Comparison of ENCODE assay signal across 17 cellular contexts in genomic region chr5:78113689-78114088, GRCh38.
DNase-seq lines count a peak whose midpoint lies in the region; ATAC-seq and TF ChIP-seq lines count a peak whose summit lies in the region.
"Had no signal": no experiment of that assay in that cellular context is flagged by ENCODE, and none has a peak within 500 bp of the region (broad histone marks: within the 10 kb centered on the region; RNA-seq: fewer than 3 reads in every experiment).

No MANE protein-coding gene starts in this region.

- H3K27ac Mint-ChIP-seq in MCF 10A (ENCODE audit: low read depth, unreplicated experiment) = peak overlapping the region; percentile 55
- peak overlapping the region; percentile 15 for H3K27ac Mint-ChIP-seq in dendritic cell treated with granulocyte-macrophage colony-stimulating factor and Interleukin-4, amounts not matched to agents 40 ng/mL and 50 ng/mL, for 4 days
- H3K27ac Mint-ChIP-seq in stimulated activated naive CD8-positive, alpha-beta T cell treated with anti-CD3 and anti-CD28 coated beads, Interleukin-15, amount 100 ng/mL, for 72 hours = peak overlapping the region; percentile 2 to 30
- peak overlapping the region in 1 of 2 donors; percentile 6 for H3K27ac Mint-ChIP-seq in natural killer cell treated with Interleukin-12 subunit alpha and Interleukin-12 subunit beta and Interleukin-15 and Interleukin-18, amount 100 ng/mL, for 72 hours
- H3K27ac Mint-ChIP-seq: type B pancreatic cell had no signal

- H4K20me1 ChIP-seq in smooth muscle cell (ENCODE audit: low read depth) = no peaks in the 10 kb centered on the region

- no peak overlapping the region for H3K9ac ChIP-seq in smooth muscle cell (ENCODE audit: low read depth)

- no peaks in the 10 kb centered on the region for H3K4me1 Mint-ChIP-seq in MCF 10A (ENCODE audit: insufficient read depth, unreplicated experiment)
- peaks cover 13% of the 10 kb centered on the region for H3K4me1 Mint-ChIP-seq in dendritic cell treated with granulocyte-macrophage colony-stimulating factor and Interleukin-4, amounts not matched to agents 40 ng/mL and 50 ng/mL, for 4 days (ENCODE audit: low read depth)
- H3K4me1 Mint-ChIP-seq in stimulated activated naive CD8-positive, alpha-beta T cell treated with anti-CD3 and anti-CD28 coated beads, Interleukin-15, amount 100 ng/mL, for 72 hours = no peaks in the 10 kb centered on the region
- H3K4me1 Mint-ChIP-seq in natural killer cell treated with Interleukin-12 subunit alpha and Interleukin-12 subunit beta and Interleukin-15 and Interleukin-18, amount 100 ng/mL, for 72 hours (ENCODE audit: low read depth in 2 of 2) = peaks cover 0 to 4% of the 10 kb centered on the region in 2 donors

- H3K4me2 ChIP-seq in smooth muscle cell = no peak overlapping the region

- H3K79me2 ChIP-seq in smooth muscle cell (ENCODE audit: low read depth) = no peaks in the 10 kb centered on the region

- no TSS peak for BruUV-seq in MCF 10A (replicated peaks; lab: Mats Ljungman, UMichigan)

- no peak overlapping the region for H3K4me3 ChIP-seq in breast epithelium
- H3K4me3 ChIP-seq in smooth muscle cell = no peak overlapping the region

- H3K9me3 Mint-ChIP-seq in MCF 10A (ENCODE audit: unreplicated experiment) = no peaks in the 10 kb centered on the region
- H3K9me3 Mint-ChIP-seq in dendritic cell treated with granulocyte-macrophage colony-stimulating factor and Interleukin-4, amounts not matched to agents 40 ng/mL and 50 ng/mL, for 4 days = no peaks in the 10 kb centered on the region
- no peaks in the 10 kb centered on the region for H3K9me3 Mint-ChIP-seq in stimulated activated naive CD8-positive, alpha-beta T cell treated with anti-CD3 and anti-CD28 coated beads, Interleukin-15, amount 100 ng/mL, for 72 hours
- H3K9me3 Mint-ChIP-seq in natural killer cell treated with Interleukin-12 subunit alpha and Interleukin-12 subunit beta and Interleukin-15 and Interleukin-18, amount 100 ng/mL, for 72 hours = no peaks in the 10 kb centered on the region
- H3K9me3 Mint-ChIP-seq: mesothelial cell of epicardium, type B pancreatic cell had no signal

- TF ChIP-seq CTCF in MCF 10A (IDR thresholded peaks at IDR 0.05; ENCODE audit: unreplicated experiment) (no peak), breast epithelium (IDR thresholded peaks at IDR 0.05) (no peak), smooth muscle cell (IDR thresholded peaks at IDR 0.05; ENCODE audit: borderline replicate concordance, insufficient read depth, poor library complexity, severe bottlenecking) (no peak)

- no peak for DNase-seq in MCF 10A (ENCODE audit: unreplicated experiment)
- DNase-seq in breast epithelium (ENCODE audit: low spot score in 2 of 2) = no peak
- DNase-seq in NAMALWA (ENCODE audit: low spot score) = peak; percentile 84
- no peak for DNase-seq in stimulated activated naive CD8-positive, alpha-beta T cell treated with anti-CD3 and anti-CD28 coated beads, Interleukin-15, amount 100 ng/mL, for 72 hours
- DNase-seq in smooth muscle cell (lab: John Stamatoyannopoulos, UW; ENCODE audit: unreplicated experiment) = no peak
- no peak for DNase-seq in mesenteric fat pad (ENCODE audit: low spot score)
- DNase-seq in natural killer cell treated with Interleukin-12 subunit alpha and Interleukin-12 subunit beta and Interleukin-15 and Interleukin-18, amount 100 ng/mL, for 72 hours (ENCODE audit: low spot score) = no peak
- DNase-seq: activated CD4-positive, CD25-positive, alpha-beta regulatory T cell; activated naive CD4-positive, alpha-beta T cell treated with Interleukin-2 at 50 U/mL for 16 hours; brain microvascular endothelial cell; DND-41; NCI-H510A; stimulated activated CD4-positive, alpha-beta T cell treated with anti-CD3 and anti-CD28 coated beads, Interleukin-4, amount 100 ng/mL, for 4 hours had no signal

- CTCF ChIA-PET in MCF 10A (lab: Yijun Ruan, JAX) = interaction anchor here (0.6 kb wide), 1 partner anchor 970 kb away, joined by 3 read pairs; no protein-coding TSS in a partner anchor

- H3K36me3 ChIP-seq in breast epithelium (no peaks in the 10 kb centered on the region), smooth muscle cell (ENCODE audit: low read depth) (peaks cover 13% of the 10 kb centered on the region)

- WGBS in smooth muscle cell (ENCODE audit: low lambda C conversion rate) = 92% methylated on average over 3 of the region's 3 CpGs

- no peaks in the 10 kb centered on the region for H3K9me3 ChIP-seq in breast epithelium
- H3K9me3 ChIP-seq in smooth muscle cell (replicated peaks; ENCODE audit: low read depth) = no peaks in the 10 kb centered on the region

- H3K27ac ChIP-seq in breast epithelium (no peak overlapping the region), smooth muscle cell (ENCODE audit: low read depth) (no peak overlapping the region)
- H3K27ac ChIP-seq: brain microvascular endothelial cell, C4-2B had no signal

- intact Hi-C loops in MCF 10A (cut with micrococcal nuclease) = no loop called here
- intact Hi-C loops in breast epithelium (cut with DNase I; ENCODE audit: low total_unique reads) = no loop called here
- intact Hi-C loops in dendritic cell treated with granulocyte-macrophage colony-stimulating factor and Interleukin-4, amounts not matched to agents 40 ng/mL and 50 ng/mL, for 4 days (cut with micrococcal nuclease) = no loop called here

- H3K36me3 Mint-ChIP-seq in MCF 10A (ENCODE audit: insufficient read depth, unreplicated experiment) = peaks cover 36% of the 10 kb centered on the region
- H3K36me3 Mint-ChIP-seq in dendritic cell treated with granulocyte-macrophage colony-stimulating factor and Interleukin-4, amounts not matched to agents 40 ng/mL and 50 ng/mL, for 4 days (ENCODE audit: low read depth) = peaks cover 42% of the 10 kb centered on the region
- peaks cover 13% of the 10 kb centered on the region for H3K36me3 Mint-ChIP-seq in natural killer cell treated with Interleukin-12 subunit alpha and Interleukin-12 subunit beta and Interleukin-15 and Interleukin-18, amount 100 ng/mL, for 72 hours

- no peak for TF ChIP-seq POLR2A in breast epithelium (IDR thresholded peaks at IDR 0.05)

- no peaks in the 10 kb centered on the region for H3F3A ChIP-seq in smooth muscle cell (ENCODE audit: low read depth)

- no peak for ATAC-seq in stimulated activated naive CD8-positive, alpha-beta T cell treated with anti-CD3 and anti-CD28 coated beads, Interleukin-15, amount 100 ng/mL, for 72 hours
- no peak for ATAC-seq in natural killer cell treated with Interleukin-12 subunit alpha and Interleukin-12 subunit beta and Interleukin-15 and Interleukin-18, amount 100 ng/mL, for 72 hours

- H3K27me3 ChIP-seq in breast epithelium (no peaks in the 10 kb centered on the region), smooth muscle cell (ENCODE audit: low read depth) (no peaks in the 10 kb centered on the region)
- H3K27me3 ChIP-seq: brain microvascular endothelial cell had no signal

- H3K4me3 Mint-ChIP-seq in MCF 10A (ENCODE audit: unreplicated experiment) = no peak overlapping the region
- no peak overlapping the region for H3K4me3 Mint-ChIP-seq in dendritic cell treated with granulocyte-macrophage colony-stimulating factor and Interleukin-4, amounts not matched to agents 40 ng/mL and 50 ng/mL, for 4 days
- H3K4me3 Mint-ChIP-seq in stimulated activated naive CD8-positive, alpha-beta T cell treated with anti-CD3 and anti-CD28 coated beads, Interleukin-15, amount 100 ng/mL, for 72 hours = no peak overlapping the region
- H3K4me3 Mint-ChIP-seq in natural killer cell treated with Interleukin-12 subunit alpha and Interleukin-12 subunit beta and Interleukin-15 and Interleukin-18, amount 100 ng/mL, for 72 hours = no peak overlapping the region
- H3K4me3 Mint-ChIP-seq: mesothelial cell of epicardium, type B pancreatic cell had no signal

- H3K27me3 Mint-ChIP-seq in MCF 10A (ENCODE audit: insufficient read depth, unreplicated experiment) = no peaks in the 10 kb centered on the region
- no peaks in the 10 kb centered on the region for H3K27me3 Mint-ChIP-seq in dendritic cell treated with granulocyte-macrophage colony-stimulating factor and Interleukin-4, amounts not matched to agents 40 ng/mL and 50 ng/mL, for 4 days
- H3K27me3 Mint-ChIP-seq in stimulated activated naive CD8-positive, alpha-beta T cell treated with anti-CD3 and anti-CD28 coated beads, Interleukin-15, amount 100 ng/mL, for 72 hours = no peaks in the 10 kb centered on the region
- H3K27me3 Mint-ChIP-seq in natural killer cell treated with Interleukin-12 subunit alpha and Interleukin-12 subunit beta and Interleukin-15 and Interleukin-18, amount 100 ng/mL, for 72 hours = no peaks in the 10 kb centered on the region
- H3K27me3 Mint-ChIP-seq: type B pancreatic cell had no signal

- H2AFZ ChIP-seq in smooth muscle cell (ENCODE audit: low read depth) = no peak overlapping the region

- POLR2A ChIA-PET in MCF 10A (lab: Yijun Ruan, JAX) = no interaction called here

- no peaks in the 10 kb centered on the region for H3K4me1 ChIP-seq in breast epithelium
- H3K4me1 ChIP-seq in smooth muscle cell (ENCODE audit: low read depth) = peaks cover 33% of the 10 kb centered on the region
